Comparison of ENCODE assay signal across 12 cellular contexts in genomic region chr2:168254158-168254935, GRCh38. TPM values are rescaled to one million over a fixed set of nuclear protein-coding genes. Genes with fewer than 3 reads are reported as not detected.
A peak's percentile ranks its signal among the peaks of the same experiment; 100 is the strongest.
DNase-seq lines count a peak whose midpoint lies in the region; TF ChIP-seq lines count a peak whose summit lies in the region.
"Had no signal": no experiment of that assay in that cellular context is flagged by ENCODE, and none has a peak within 500 bp of the region (broad histone marks: within the 10 kb centered on the region; RNA-seq: fewer than 3 reads in every experiment).

No MANE protein-coding gene starts in this region.

- no peaks in the 10 kb centered on the region for H3K9me3 ChIP-seq in A673 (ENCODE audit: low read depth, low read length, poor library complexity, severe bottlenecking)
- H3K9me3 ChIP-seq: Caco-2 had no signal

- H3K4me3 ChIP-seq in A673 (ENCODE audit: low read depth, low read length, poor library complexity, severe bottlenecking): no peak overlapping the region

- intact Hi-C loops in A673 (cut with micrococcal nuclease; ENCODE audit: unreplicated experiment): no loop called here

- no peak for TF ChIP-seq CTCF in A673 (conservative IDR thresholded peaks at IDR 0.05; ENCODE audit: low read depth, low read length)
- no peak for TF ChIP-seq CTCF in GM10266 (IDR thresholded peaks at IDR 0.05; ENCODE audit: control insufficient read depth, insufficient read depth, low read depth, missing control alignments)

- H3K27me3 ChIP-seq in A673 (replicated peaks; ENCODE audit: insufficient read depth, low read depth, low read length, poor library complexity): no peaks in the 10 kb centered on the region
- H3K27me3 ChIP-seq: brain microvascular endothelial cell had no signal

- H3K36me3 ChIP-seq in A673 (ENCODE audit: insufficient read depth, low read length, poor library complexity, severe bottlenecking): no peaks in the 10 kb centered on the region
- H3K36me3 ChIP-seq: brain microvascular endothelial cell had no signal

- POLR2A ChIA-PET in A673 (lab: Charles Lee; ENCODE audit: low non-redundant PET): no interaction called here

- H3K27ac ChIP-seq in A673 (ENCODE audit: low read depth, low read length, poor library complexity, severe bottlenecking): no peak overlapping the region
- H3K27ac ChIP-seq in caudate nucleus (ENCODE audit: low read depth, low read length): no peak overlapping the region
- H3K27ac ChIP-seq: brain microvascular endothelial cell had no signal

- DNase-seq in A673 (ENCODE audit: low spot score) (peak; percentile 37), EH (ENCODE audit: low read depth) (peak; percentile 80), RKO (ENCODE audit: low spot score) (peak; percentile 76), fibroblast of peridontal ligament (ENCODE audit: extremely low read depth) (peak; percentile 60), GM10266 (ENCODE audit: extremely low spot score) (no peak), NCI-H510A treated with DMSO at 0.1 percent for 48 hours (lab: John Stamatoyannopoulos, UW) (no peak), caudate nucleus (lab: John Stamatoyannopoulos, UW) (no peak), NCI-H526 (lab: John Stamatoyannopoulos, UW) (no peak)
- DNase-seq: brain microvascular endothelial cell, Caco-2, H9, occipital lobe had no signal

- BruUV-seq in A673 (replicated peaks; lab: Mats Ljungman, UMichigan): no TSS peak

- CTCF ChIA-PET in A673 (lab: Charles Lee): no interaction called here

- H3K4me1 ChIP-seq in A673 (ENCODE audit: insufficient read depth, low read length, poor library complexity, severe bottlenecking): peaks cover 11% of the 10 kb centered on the region

RNA-seq across cellular contexts. Expression of gene STK39, which starts 7.0 kb away (rescaled TPM):
- total RNA-seq in A673 (2021): 15.9 and 19.3 TPM in 2 replicates

Comparison
In these comparisons a context has a peak if more than half of its experiments do, and no peak if none do; other contexts are left out.
1. DNase-seq: peak in A673 (single experiment), EH (single experiment), RKO (single experiment) and fibroblast of peridontal ligament (single experiment); none in GM10266 (single experiment), NCI-H510A treated with DMSO at 0.1 percent for 48 hours (single experiment), caudate nucleus (0 of 61) and NCI-H526 (0 of 2).